ENCODE assay signal across 9 cellular contexts in the genomic region with DNA sequence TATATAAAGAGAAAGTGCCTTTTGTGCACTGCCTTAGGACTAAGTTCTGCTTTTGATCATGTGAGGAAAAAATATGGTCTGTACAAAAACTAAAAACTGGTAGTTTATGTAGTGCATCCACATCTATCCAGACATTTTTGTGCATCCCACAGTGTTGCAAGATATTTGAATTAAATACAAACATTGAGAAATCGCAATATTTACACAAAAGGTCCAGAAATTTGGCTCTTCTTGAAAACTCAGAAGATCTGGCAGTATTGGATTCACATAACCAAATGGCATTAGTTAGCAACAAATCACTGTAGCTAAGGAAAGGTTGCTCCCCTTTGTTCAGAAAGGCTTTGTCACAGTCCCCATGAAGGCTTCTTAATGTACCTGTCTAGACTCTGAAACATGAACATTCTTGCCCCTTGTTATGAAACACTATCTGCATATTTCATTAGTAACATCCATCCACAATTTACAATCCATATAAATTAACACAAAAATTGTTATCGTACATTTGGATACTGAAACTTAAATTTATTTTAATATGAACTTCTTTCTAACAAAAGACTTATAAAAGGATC. TPM values are rescaled to one million over a fixed set of nuclear protein-coding genes. Genes with fewer than 3 reads are reported as not detected.
DNase-seq lines count a peak whose midpoint lies in the region; ATAC-seq and TF ChIP-seq lines count a peak whose summit lies in the region.
"Had no signal": no experiment of that assay in that cellular context is flagged by ENCODE, and none has a peak within 500 bp of the region (broad histone marks: within the 10 kb centered on the region; RNA-seq: fewer than 3 reads in every experiment).

No MANE protein-coding gene starts in this region.

- no peak for ATAC-seq in T-cell (replicated peaks in 1 of 4)

- peaks cover 45% of the 10 kb centered on the region for H3K79me2 ChIP-seq in fibroblast of lung (ENCODE audit: control insufficient read depth, insufficient read depth, low read length)

- peak overlapping the region; percentile 99 for H3K4me3 Mint-ChIP-seq in T-helper 2 cell treated with Interferon-gamma antibody and Interleukin-4, amounts not matched to agents 5 μg/mL and 100 μg/mL, for 36 hours
- H3K4me3 Mint-ChIP-seq in T-cell (peak overlapping the region; percentile 96 to 99 (median 99)), progenitor cell of endocrine pancreas (ENCODE audit: low read depth) (peak overlapping the region; percentile 89)

- H3K9ac ChIP-seq in fibroblast of lung (ENCODE audit: insufficient read depth, low read length): no peak overlapping the region

- CTCF ChIA-PET in T-cell (lab: Charles Lee): interaction anchor here (1.9 to 2.1 kb wide), 2 partner anchors 11 to 24 kb away, joined by 8 read pairs; no protein-coding TSS in a partner anchor

- no peak for DNase-seq in T-helper 2 cell treated with Interferon-gamma antibody and Interleukin-4, amounts not matched to agents 5 μg/mL and 100 μg/mL, for 36 hours (ENCODE audit: low spot score)
- DNase-seq in T-helper 2 cell: no peak
- no peak for DNase-seq in T-cell
- DNase-seq in fibroblast of lung (ENCODE audit: low read depth in 2 of 2): peak in 1 of 2 donors; percentile 49
- DNase-seq in progenitor cell of endocrine pancreas (ENCODE audit: low spot score, unreplicated experiment): no peak
- no peak for DNase-seq in kidney tubule cell (ENCODE audit: low spot score)
- no peak for DNase-seq in germinal center (ENCODE audit: low spot score)
- DNase-seq in NCI-H1930 (lab: John Stamatoyannopoulos, UW): no peak
- DNase-seq: NCI-H524 had no signal

- no peak overlapping the region for H3K27ac ChIP-seq in fibroblast of lung (ENCODE audit: insufficient read depth, low read length)

- POLR2A ChIA-PET in T-cell (lab: Charles Lee): interaction anchor here (0.6 to 0.8 kb wide), 3 partner anchors 19 to 1644 kb away, joined by 3 to 4 read pairs (median 3); no protein-coding TSS in a partner anchor

- H3K4me1 ChIP-seq in fibroblast of lung (ENCODE audit: control insufficient read depth, extremely low read depth, insufficient read depth, low read length): peaks cover 2% of the 10 kb centered on the region

- H3K9me3 ChIP-seq in fibroblast of lung (ENCODE audit: control insufficient read depth, insufficient read depth, low read depth, low read length): no peaks in the 10 kb centered on the region

- H3K4me1 Mint-ChIP-seq in T-helper 2 cell treated with Interferon-gamma antibody and Interleukin-4, amounts not matched to agents 5 μg/mL and 100 μg/mL, for 36 hours (ENCODE audit: low read depth): peaks cover 42% of the 10 kb centered on the region
- H3K4me1 Mint-ChIP-seq in T-cell: peaks cover 60 to 71% (median 66%) of the 10 kb centered on the region in 3 donors
- H3K4me1 Mint-ChIP-seq in progenitor cell of endocrine pancreas (ENCODE audit: low read depth): peaks cover 20% of the 10 kb centered on the region

- peaks cover 43% of the 10 kb centered on the region for H3K36me3 Mint-ChIP-seq in T-helper 2 cell treated with Interferon-gamma antibody and Interleukin-4, amounts not matched to agents 5 μg/mL and 100 μg/mL, for 36 hours (ENCODE audit: low read depth)
- peaks cover 40% of the 10 kb centered on the region for H3K36me3 Mint-ChIP-seq in T-cell
- peaks cover 17% of the 10 kb centered on the region for H3K36me3 Mint-ChIP-seq in progenitor cell of endocrine pancreas (ENCODE audit: insufficient read depth)

- TF ChIP-seq CTCF in fibroblast of lung (conservative IDR thresholded peaks at IDR 0.05 in 1 of 2, IDR thresholded peaks at IDR 0.05 in 1 of 2; ENCODE audit: low read depth in 1 of 2, low read length in 2 of 2) (no peak), progenitor cell of endocrine pancreas (IDR thresholded peaks at IDR 0.05; ENCODE audit: unreplicated experiment) (no peak)

- no peaks in the 10 kb centered on the region for H3K27me3 ChIP-seq in fibroblast of lung (ENCODE audit: control insufficient read depth, insufficient read depth, low read length)

- H4K20me1 ChIP-seq in fibroblast of lung (ENCODE audit: control insufficient read depth, extremely low read depth, insufficient read depth, low read length): no peaks in the 10 kb centered on the region

- H3K4me3 ChIP-seq in fibroblast of lung (replicated peaks in 1 of 4; ENCODE audit: control extremely low read depth in 1 of 4, insufficient read depth in 1 of 4, low read depth in 3 of 4, low read length in 4 of 4): peak overlapping the region; percentile 18 to 99 (median 78)

- H3K27ac Mint-ChIP-seq in T-helper 2 cell treated with Interferon-gamma antibody and Interleukin-4, amounts not matched to agents 5 μg/mL and 100 μg/mL, for 36 hours: no peak overlapping the region
- H3K27ac Mint-ChIP-seq in T-cell (no peak overlapping the region), progenitor cell of endocrine pancreas (peak overlapping the region; percentile 49)

- peak overlapping the region; percentile 68 for H3K4me2 ChIP-seq in fibroblast of lung (ENCODE audit: extremely low read depth, insufficient read depth, low read length)

- peaks cover 5% of the 10 kb centered on the region for H3K9me3 Mint-ChIP-seq in T-helper 2 cell treated with Interferon-gamma antibody and Interleukin-4, amounts not matched to agents 5 μg/mL and 100 μg/mL, for 36 hours
- H3K9me3 Mint-ChIP-seq in T-cell (no peaks in the 10 kb centered on the region), progenitor cell of endocrine pancreas (ENCODE audit: low read depth) (no peaks in the 10 kb centered on the region)

- no peak overlapping the region for H2AFZ ChIP-seq in fibroblast of lung (ENCODE audit: low read length)

- H3K36me3 ChIP-seq in fibroblast of lung (ENCODE audit: control insufficient read depth, insufficient read depth, low read length): peaks cover 2% of the 10 kb centered on the region

- H3K27me3 Mint-ChIP-seq in T-helper 2 cell treated with Interferon-gamma antibody and Interleukin-4, amounts not matched to agents 5 μg/mL and 100 μg/mL, for 36 hours (ENCODE audit: low read depth): peaks cover 11% of the 10 kb centered on the region
- peaks cover 11 to 12% of the 10 kb centered on the region in 2 donors for H3K27me3 Mint-ChIP-seq in T-cell
- H3K27me3 Mint-ChIP-seq in progenitor cell of endocrine pancreas: no peaks in the 10 kb centered on the region

RNA-seq across cellular contexts. Expression of a gene that starts 2.2 kb away (rescaled TPM):
- total RNA-seq in T-cell: 10 to 100 TPM; 56.8 to 65.0 (median 61.4) TPM
- total RNA-seq in fibroblast of lung: 173 and 181 TPM in 2 replicates
- polyA plus RNA-seq in fibroblast of lung: 148 and 156 TPM in 2 replicates
- polyA plus RNA-seq in fibroblast of lung (2012): 119 and 132 TPM in 2 replicates
- 24.9 and 30.7 TPM in 2 replicates for polyA minus RNA-seq in fibroblast of lung (ENCODE audit: low replicate concordance)
- 80.0 and 83.9 TPM in 2 replicates for total RNA-seq in progenitor cell of endocrine pancreas
